In the genomic region with DNA sequence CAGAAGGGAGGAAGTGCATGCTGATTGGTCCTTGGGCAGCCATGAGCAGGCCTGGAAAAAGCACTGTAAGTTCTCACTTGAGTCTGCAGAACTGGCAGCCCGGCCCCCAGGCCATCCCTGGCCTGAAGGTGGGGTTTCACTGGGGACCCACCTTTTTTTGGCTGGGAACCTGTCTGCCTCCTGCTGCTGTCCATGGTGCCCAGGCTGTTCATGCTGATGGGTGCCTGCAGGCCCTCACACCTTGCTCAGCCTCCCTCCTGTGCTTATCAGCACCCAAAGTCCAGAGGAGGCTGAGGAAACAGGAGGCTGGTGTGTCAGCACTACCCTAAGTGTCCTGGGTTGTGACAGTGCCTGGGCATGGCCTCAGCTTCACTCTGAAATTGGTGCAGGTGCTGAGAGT, we compare ENCODE assay signal across 26 cellular contexts.
"Had no signal": no experiment of that assay in that cellular context is flagged by ENCODE, and none has a peak within 500 bp of the region (broad histone marks: within the 10 kb centered on the region; RNA-seq: fewer than 3 reads in every experiment).

No MANE protein-coding gene starts in this region.

- DNase-seq: activated CD4-positive, alpha-beta memory T cell treated with anti-CD3 and anti-CD28 coated beads for 36 hours; activated CD4-positive, alpha-beta T cell treated with anti-CD3 and anti-CD28 coated beads for 36 hours; activated CD4-positive, alpha-beta T cell treated with anti-CD3 and anti-CD28 coated beads, Interleukin-2, amount 50 U/mL, for 1 hour; activated CD8-positive, alpha-beta memory T cell treated with anti-CD3 and anti-CD28 coated beads, Interleukin-2, amount 50 U/mL, for 4 hours; activated effector memory CD4-positive, alpha-beta T cell treated with Interleukin-2 at 50 U/mL for 16 hours; activated naive CD4-positive, alpha-beta T cell treated with anti-CD3 and anti-CD28 coated beads, Interleukin-2, amount 50 U/mL, for 16 hours; activated naive CD8-positive, alpha-beta T cell treated with anti-CD3 and anti-CD28 coated beads for 36 hours; activated T-cell treated with anti-CD3 and anti-CD28 coated beads, Interleukin-2, amount 50 U/mL, for 48 hours; amniotic stem cell; aorta; brain microvascular endothelial cell; colonic mucosa; NCI-H1105; NCI-H1417 treated with DMSO at 0.1 percent for 48 hours; NCI-H187 treated with DMSO at 0.1 percent for 48 hours; NCI-H2081; NCI-H345; NCI-H524 treated with DMSO at 0.1 percent for 48 hours; PC-3 had no signal

- ATAC-seq: activated CD4-positive, alpha-beta T cell treated with anti-CD3 and anti-CD28 coated beads for 36 hours; activated CD4-positive, CD25-positive, alpha-beta regulatory T cell treated with anti-CD3 and anti-CD28 coated beads, Interleukin-2, amount 50 U/mL, for 24 hours; PC-3; Right ventricle myocardium inferior; WTC11 had no signal

- H3K36me3 ChIP-seq: brain microvascular endothelial cell, cardiac muscle cell, colonic mucosa had no signal

- H3K4me3 ChIP-seq: cardiac muscle cell, colonic mucosa had no signal

- H3K9me3 ChIP-seq: colonic mucosa had no signal

- H3K4me1 ChIP-seq: colonic mucosa had no signal

- FAIRE-seq: RCC 7860, TTC549 had no signal

- H3K27me3 ChIP-seq: brain microvascular endothelial cell, cardiac muscle cell, colonic mucosa had no signal

- H3K27ac ChIP-seq: brain microvascular endothelial cell, cardiac muscle cell, colonic mucosa, RWPE1 had no signal
